In the genomic region with DNA sequence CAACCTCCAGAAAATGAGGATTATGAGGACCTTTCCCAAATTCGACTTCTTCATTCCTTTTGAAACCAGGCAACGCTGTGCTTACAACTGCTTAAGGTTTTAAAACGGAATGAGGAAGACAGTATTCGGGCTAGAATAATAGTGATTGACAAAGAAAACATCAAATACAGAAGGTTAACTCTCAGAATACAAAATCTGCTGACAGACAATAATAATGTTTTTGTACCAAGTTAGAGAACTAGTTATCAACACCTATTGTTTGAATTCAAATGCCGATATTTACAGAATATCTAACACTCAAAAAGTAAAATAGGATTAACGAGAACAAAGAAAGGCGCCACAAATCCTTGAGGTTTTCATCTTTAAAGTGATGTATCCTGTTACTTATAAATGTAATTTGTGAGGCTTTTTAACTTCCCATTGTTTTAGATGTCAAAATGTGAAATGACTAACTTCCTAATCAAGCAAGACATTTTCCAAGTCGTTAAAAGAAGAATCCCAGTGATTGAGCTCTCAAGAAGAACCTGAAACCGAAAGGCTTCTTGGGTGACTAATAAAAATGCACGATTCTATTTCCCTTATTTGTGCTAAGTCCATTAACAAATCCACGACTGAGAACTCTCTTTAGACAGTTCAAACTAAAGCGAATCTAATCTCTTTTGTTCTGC, we compare ENCODE assay signal across 25 cellular contexts.
DNase-seq lines count a peak whose midpoint lies in the region; ATAC-seq and TF ChIP-seq lines count a peak whose summit lies in the region.
"Had no signal": no experiment of that assay in that cellular context is flagged by ENCODE, and none has a peak within 500 bp of the region (broad histone marks: within the 10 kb centered on the region; RNA-seq: fewer than 3 reads in every experiment).

No MANE protein-coding gene starts in this region.

- H3K9ac ChIP-seq in endodermal cell (ENCODE audit: extremely low read depth, low read length, poor library complexity, severe bottlenecking), result no peak overlapping the region
- H3K9ac ChIP-seq: GM23248 had no signal

- H3K27ac ChIP-seq in endodermal cell (ENCODE audit: low read depth, low read length) (no peak overlapping the region), psoas muscle (peak overlapping the region; percentile 5)
- H3K27ac ChIP-seq: GM23248, HL-60, lower lobe of right lung, PC-9, SJCRH30, WERI-Rb-1 had no signal

- intact Hi-C loops in psoas muscle (cut with DNase I), result no loop called here

- no peaks in the 10 kb centered on the region for H3K27me3 Mint-ChIP-seq in endodermal cell (ENCODE audit: insufficient read depth)

- no peaks in the 10 kb centered on the region for H3K36me3 Mint-ChIP-seq in endodermal cell (ENCODE audit: low read depth)
- H3K36me3 Mint-ChIP-seq: activated CD4-positive, alpha-beta memory T cell treated with anti-CD3 and anti-CD28 coated beads for 36 hours; CD4-positive, alpha-beta memory T cell; stimulated activated naive B cell treated with anti-CD40 and anti-IgM and Interleukin-4, amounts not matched to agents 10 μg/mL and 1 μg/mL and 100 μg/mL, for 72 hours had no signal

- H3K4me1 ChIP-seq in endodermal cell (ENCODE audit: control insufficient read depth, insufficient read depth, low read length) (peaks cover 9% of the 10 kb centered on the region), psoas muscle (no peaks in the 10 kb centered on the region)
- H3K4me1 ChIP-seq: lower lobe of right lung, SJCRH30, transverse colon had no signal

- H3K36me3 ChIP-seq in endodermal cell (ENCODE audit: control insufficient read depth, insufficient read depth, low read length), result no peaks in the 10 kb centered on the region
- H3K36me3 ChIP-seq in psoas muscle (ENCODE audit: insufficient read depth in 1 of 2, low read depth in 1 of 2), result no peaks in the 10 kb centered on the region
- H3K36me3 ChIP-seq: lower lobe of right lung, SJCRH30, transverse colon, WERI-Rb-1 had no signal

- TF ChIP-seq CTCF in endodermal cell (conservative IDR thresholded peaks at IDR 0.05), result no peak
- TF ChIP-seq CTCF in psoas muscle (IDR thresholded peaks at IDR 0.05), result no peak

- H3K4me1 Mint-ChIP-seq in endodermal cell, result peaks cover 24% of the 10 kb centered on the region
- H3K4me1 Mint-ChIP-seq: CD4-positive, alpha-beta memory T cell; central memory CD8-positive, alpha-beta T cell; stimulated activated naive B cell treated with anti-CD40 and anti-IgM and Interleukin-4, amounts not matched to agents 10 μg/mL and 1 μg/mL and 100 μg/mL, for 72 hours; T-helper 17 cell had no signal

- no peak for ATAC-seq in psoas muscle
- ATAC-seq: lower lobe of right lung; stimulated activated naive B cell treated with anti-CD40 and anti-IgM and Interleukin-4, amounts not matched to agents 10 μg/mL and 1 μg/mL and 100 μg/mL, for 72 hours; T-helper 17 cell had no signal

- H3K27ac Mint-ChIP-seq in endodermal cell, result peak overlapping the region; percentile 10
- H3K27ac Mint-ChIP-seq: activated CD4-positive, alpha-beta memory T cell treated with anti-CD3 and anti-CD28 coated beads for 36 hours; CD4-positive, alpha-beta memory T cell; stimulated activated naive B cell treated with anti-CD40 and anti-IgM and Interleukin-4, amounts not matched to agents 10 μg/mL and 1 μg/mL and 100 μg/mL, for 72 hours; T-helper 17 cell had no signal

- DNase-seq in DMS114 treated with DMSO at 0.1 percent for 48 hours (lab: John Stamatoyannopoulos, UW; ENCODE audit: unreplicated experiment), result peak; percentile 5
- DNase-seq in OCI-M1 (lab: John Stamatoyannopoulos, UW), result peak; percentile 19
- DNase-seq in endodermal cell, result no peak
- no peak for DNase-seq in psoas muscle
- DNase-seq in iPS-NIHi11 (ENCODE audit: low spot score), result no peak
- no peak for DNase-seq in GDM1 (lab: John Stamatoyannopoulos, UW)
- DNase-seq in middle frontal gyrus (ENCODE audit: extremely low spot score, low spot score), result no peak
- DNase-seq in CD1c-positive myeloid dendritic cell (ENCODE audit: extremely low spot score), result no peak
- DNase-seq: activated CD4-positive, alpha-beta memory T cell treated with anti-CD3 and anti-CD28 coated beads for 36 hours; activated gamma-delta T cell treated with Interleukin-2 at 50 U/mL for 16 hours; CD4-positive, alpha-beta memory T cell; effector CD4-positive, alpha-beta T cell; GM23248; lower lobe of right lung; NCI-H146; NCI-H748 treated with DMSO at 0.1 percent for 48 hours; PC-9; SJCRH30; stimulated activated CD4-positive, alpha-beta T cell treated with anti-CD3 and anti-CD28 coated beads, Interleukin-2, amount 100 ng/mL, for 24 hours; stimulated activated naive B cell treated with anti-CD40 and anti-IgM and Interleukin-4, amounts not matched to agents 10 μg/mL and 1 μg/mL and 100 μg/mL, for 72 hours; T-helper 17 cell; transverse colon; WERI-Rb-1 had no signal

- no peaks in the 10 kb centered on the region for H3K9me3 ChIP-seq in endodermal cell (ENCODE audit: control insufficient read depth, low read length)
- no peaks in the 10 kb centered on the region for H3K9me3 ChIP-seq in psoas muscle
- H3K9me3 ChIP-seq: lower lobe of right lung, SJCRH30, transverse colon had no signal

- H3K9me3 Mint-ChIP-seq in endodermal cell, result no peaks in the 10 kb centered on the region
- H3K9me3 Mint-ChIP-seq: activated CD4-positive, alpha-beta memory T cell treated with anti-CD3 and anti-CD28 coated beads for 36 hours; CD4-positive, alpha-beta memory T cell; central memory CD8-positive, alpha-beta T cell had no signal

- 67 to 84% methylated on average over 8 to 12 of the region's 12 CpGs for WGBS in endodermal cell (ENCODE audit: insufficient coverage in 1 of 2, insufficient read length in 1 of 2), 2 experiments
- WGBS in psoas muscle, 3 donors, result 60 to 63% (median 62%) methylated on average over 12 of the region's 12 CpGs

- H3K27me3 ChIP-seq in endodermal cell (ENCODE audit: control insufficient read depth, insufficient read depth, low read length, poor library complexity, severe bottlenecking) (no peaks in the 10 kb centered on the region), psoas muscle (ENCODE audit: insufficient read depth in 3 of 3, low read length in 2 of 3) (no peaks in the 10 kb centered on the region)
- H3K27me3 ChIP-seq: SJCRH30, transverse colon had no signal

- H3K4me3 ChIP-seq in endodermal cell (ENCODE audit: low read length) (no peak overlapping the region), psoas muscle (no peak overlapping the region)
- H3K4me3 ChIP-seq: GM23248, lower lobe of right lung, PC-9, SJCRH30, transverse colon had no signal

- H3K4me3 Mint-ChIP-seq in endodermal cell, result no peak overlapping the region
- H3K4me3 Mint-ChIP-seq: activated CD4-positive, alpha-beta memory T cell treated with anti-CD3 and anti-CD28 coated beads for 36 hours; CD4-positive, alpha-beta memory T cell; central memory CD8-positive, alpha-beta T cell; stimulated activated naive B cell treated with anti-CD40 and anti-IgM and Interleukin-4, amounts not matched to agents 10 μg/mL and 1 μg/mL and 100 μg/mL, for 72 hours; T-helper 17 cell had no signal

Comparison
In these comparisons a context has a peak if more than half of its experiments do, and no peak if none do; other contexts are left out.
1. DNase-seq: peak in DMS114 treated with DMSO at 0.1 percent for 48 hours (single experiment) and OCI-M1 (single experiment); none in endodermal cell (single experiment), psoas muscle (0 of 2), iPS-NIHi11 (single experiment), GDM1 (single experiment), middle frontal gyrus (single experiment) and CD1c-positive myeloid dendritic cell (single experiment).